In genomic region chr3:106830334-106830733, GRCh38 we compare ENCODE assay signal across 1 cellular context.
TF ChIP-seq lines count a peak whose summit lies in the region.

No MANE protein-coding gene starts in this region.

TF ChIP-seq in GM23338, 12 proteins besides CTCF, POLR2A, EP300 and RAD21 (continued from another document):
- TF ChIP-seq EZH2 (IDR thresholded peaks at IDR 0.05; ENCODE audit: low read depth, unreplicated experiment) (no peak), EZH2phosphoT487 (IDR thresholded peaks at IDR 0.05; ENCODE audit: unreplicated experiment) (no peak), CREB1 (CRISPR knock-in tag; IDR thresholded peaks at IDR 0.05; ENCODE audit: low read depth) (peak; percentile 41; the same call in 1 of the 2 replicates)
- TF ChIP-seq, protein P1, sequence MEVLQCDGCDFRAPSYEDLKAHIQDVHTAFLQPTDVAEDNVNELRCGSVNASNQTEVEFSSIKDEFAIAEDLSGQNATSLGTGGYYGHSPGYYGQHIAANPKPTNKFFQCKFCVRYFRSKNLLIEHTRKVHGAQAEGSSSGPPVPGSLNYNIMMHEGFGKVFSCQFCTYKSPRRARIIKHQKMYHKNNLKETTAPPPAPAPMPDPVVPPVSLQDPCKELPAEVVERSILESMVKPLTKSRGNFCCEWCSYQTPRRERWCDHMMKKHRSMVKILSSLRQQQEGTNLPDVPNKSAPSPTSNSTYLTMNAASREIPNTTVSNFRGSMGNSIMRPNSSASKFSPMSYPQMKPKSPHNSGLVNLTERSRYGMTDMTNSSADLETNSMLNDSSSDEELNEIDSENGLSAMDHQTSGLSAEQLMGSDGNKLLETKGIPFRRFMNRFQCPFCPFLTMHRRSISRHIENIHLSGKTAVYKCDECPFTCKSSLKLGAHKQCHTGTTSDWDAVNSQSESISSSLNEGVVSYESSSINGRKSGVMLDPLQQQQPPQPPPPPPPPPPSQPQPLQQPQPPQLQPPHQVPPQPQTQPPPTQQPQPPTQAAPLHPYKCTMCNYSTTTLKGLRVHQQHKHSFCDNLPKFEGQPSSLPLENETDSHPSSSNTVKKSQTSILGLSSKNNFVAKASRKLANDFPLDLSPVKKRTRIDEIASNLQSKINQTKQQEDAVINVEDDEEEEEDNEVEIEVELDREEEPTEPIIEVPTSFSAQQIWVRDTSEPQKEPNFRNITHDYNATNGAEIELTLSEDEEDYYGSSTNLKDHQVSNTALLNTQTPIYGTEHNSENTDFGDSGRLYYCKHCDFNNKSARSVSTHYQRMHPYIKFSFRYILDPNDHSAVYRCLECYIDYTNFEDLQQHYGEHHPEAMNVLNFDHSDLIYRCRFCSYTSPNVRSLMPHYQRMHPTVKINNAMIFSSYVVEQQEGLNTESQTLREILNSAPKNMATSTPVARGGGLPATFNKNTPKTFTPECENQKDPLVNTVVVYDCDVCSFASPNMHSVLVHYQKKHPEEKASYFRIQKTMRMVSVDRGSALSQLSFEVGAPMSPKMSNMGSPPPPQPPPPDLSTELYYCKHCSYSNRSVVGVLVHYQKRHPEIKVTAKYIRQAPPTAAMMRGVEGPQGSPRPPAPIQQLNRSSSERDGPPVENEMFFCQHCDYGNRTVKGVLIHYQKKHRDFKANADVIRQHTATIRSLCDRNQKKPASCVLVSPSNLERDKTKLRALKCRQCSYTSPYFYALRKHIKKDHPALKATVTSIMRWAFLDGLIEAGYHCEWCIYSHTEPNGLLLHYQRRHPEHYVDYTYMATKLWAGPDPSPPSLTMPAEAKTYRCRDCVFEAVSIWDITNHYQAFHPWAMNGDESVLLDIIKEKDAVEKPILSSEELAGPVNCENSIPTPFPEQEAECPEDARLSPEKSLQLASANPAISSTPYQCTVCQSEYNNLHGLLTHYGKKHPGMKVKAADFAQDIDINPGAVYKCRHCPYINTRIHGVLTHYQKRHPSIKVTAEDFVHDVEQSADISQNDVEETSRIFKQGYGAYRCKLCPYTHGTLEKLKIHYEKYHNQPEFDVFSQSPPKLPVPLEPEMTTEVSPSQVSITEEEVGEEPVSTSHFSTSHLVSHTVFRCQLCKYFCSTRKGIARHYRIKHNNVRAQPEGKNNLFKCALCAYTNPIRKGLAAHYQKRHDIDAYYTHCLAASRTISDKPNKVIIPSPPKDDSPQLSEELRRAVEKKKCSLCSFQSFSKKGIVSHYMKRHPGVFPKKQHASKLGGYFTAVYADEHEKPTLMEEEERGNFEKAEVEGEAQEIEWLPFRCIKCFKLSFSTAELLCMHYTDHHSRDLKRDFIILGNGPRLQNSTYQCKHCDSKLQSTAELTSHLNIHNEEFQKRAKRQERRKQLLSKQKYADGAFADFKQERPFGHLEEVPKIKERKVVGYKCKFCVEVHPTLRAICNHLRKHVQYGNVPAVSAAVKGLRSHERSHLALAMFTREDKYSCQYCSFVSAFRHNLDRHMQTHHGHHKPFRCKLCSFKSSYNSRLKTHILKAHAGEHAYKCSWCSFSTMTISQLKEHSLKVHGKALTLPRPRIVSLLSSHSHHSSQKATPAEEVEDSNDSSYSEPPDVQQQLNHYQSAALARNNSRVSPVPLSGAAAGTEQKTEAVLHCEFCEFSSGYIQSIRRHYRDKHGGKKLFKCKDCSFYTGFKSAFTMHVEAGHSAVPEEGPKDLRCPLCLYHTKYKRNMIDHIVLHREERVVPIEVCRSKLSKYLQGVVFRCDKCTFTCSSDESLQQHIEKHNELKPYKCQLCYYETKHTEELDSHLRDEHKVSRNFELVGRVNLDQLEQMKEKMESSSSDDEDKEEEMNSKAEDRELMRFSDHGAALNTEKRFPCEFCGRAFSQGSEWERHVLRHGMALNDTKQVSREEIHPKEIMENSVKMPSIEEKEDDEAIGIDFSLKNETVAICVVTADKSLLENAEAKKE (CRISPR knock-in tag; IDR thresholded peaks at IDR 0.05), result peak; percentile 76; the same call in 1 of the 2 replicates
